In the genomic region with DNA sequence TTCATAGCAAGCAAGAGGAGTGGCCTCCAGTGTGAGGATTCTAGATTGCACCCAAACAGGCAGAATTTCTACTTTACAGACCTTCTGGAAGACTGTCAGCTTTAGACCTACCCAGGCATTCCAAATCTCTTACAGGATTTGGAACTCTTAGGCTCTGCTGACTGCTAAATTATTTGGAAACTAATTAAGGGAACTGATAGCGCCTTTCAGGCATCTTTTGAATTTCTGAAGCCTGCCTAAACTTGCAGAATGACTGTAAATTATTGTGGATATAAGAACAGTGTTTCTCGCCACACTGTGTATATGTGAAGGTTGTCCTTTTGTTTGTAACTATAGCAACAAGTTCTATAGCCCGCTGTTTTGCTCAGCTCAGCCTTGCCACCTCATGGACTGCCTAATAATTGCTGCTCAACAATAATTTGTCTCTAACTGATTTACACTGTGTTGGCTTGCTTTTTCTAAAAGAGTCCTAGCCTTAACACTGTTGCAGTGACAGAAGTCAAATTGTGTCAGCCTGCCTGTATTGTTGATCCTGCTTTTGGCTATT, we compare ENCODE assay signal across 10 cellular contexts. TPM values are rescaled to one million over a fixed set of nuclear protein-coding genes. Genes with fewer than 3 reads are reported as not detected.
A peak's percentile ranks its signal among the peaks of the same experiment; 100 is the strongest.
DNase-seq lines count a peak whose midpoint lies in the region; ATAC-seq and TF ChIP-seq lines count a peak whose summit lies in the region.
"Not testable (repeated sequence)": the region's sequence is repeated elsewhere in the genome, so short reads cannot be mapped to it uniquely, and the experiment has no call there.
"Had no signal": no experiment of that assay in that cellular context is flagged by ENCODE, and none has a peak within 500 bp of the region (broad histone marks: within the 10 kb centered on the region; RNA-seq: fewer than 3 reads in every experiment).

No MANE protein-coding gene starts in this region.

- not testable (repeated sequence) for H3K27me3 ChIP-seq in IMR-90 (ENCODE audit: control insufficient read depth, insufficient read depth, low read length)

- H3K4ac ChIP-seq in IMR-90 (ENCODE audit: low read depth, low read length): peak overlapping the region; percentile 46; the same call in 1 of the 2 replicates

- intact Hi-C loops in IMR-90 (cut with micrococcal nuclease): not testable (repeated sequence)

- peak overlapping the region; percentile 66; the same call in 1 of the 2 replicates for H3K23ac ChIP-seq in IMR-90 (ENCODE audit: low read depth, low read length)

- ATAC-seq in GM19043 (IDR thresholded peaks at IDR 0.05; ENCODE audit: low read depth, unreplicated experiment) (peak; percentile 43), GM21825 (IDR thresholded peaks at IDR 0.05; ENCODE audit: unreplicated experiment) (peak; percentile 54), HG03097 (IDR thresholded peaks at IDR 0.05; ENCODE audit: low FRiP score, unreplicated experiment) (peak; percentile 33), IMR-90 (ENCODE audit: low read depth) (peak; percentile 47)
- ATAC-seq in activated CD4-positive, CD25-positive, alpha-beta regulatory T cell treated with anti-CD3 and anti-CD28 coated beads, Interleukin-2, amount 50 U/mL, for 24 hours: peak; percentile 54 to 55

- peak overlapping the region; percentile 32; the same call in 1 of the 2 replicates for H3K27ac ChIP-seq in IMR-90 (ENCODE audit: insufficient read depth, low read length)

- H4K5ac ChIP-seq in IMR-90 (ENCODE audit: low read depth, low read length): not testable (repeated sequence)

- not testable (repeated sequence) for H3K4me2 ChIP-seq in IMR-90 (ENCODE audit: low read depth, low read length)

- not testable (repeated sequence) for TF ChIP-seq CTCF in IMR-90 (conservative IDR thresholded peaks at IDR 0.05; ENCODE audit: low read depth, low read length)
- TF ChIP-seq CTCF in epithelial cell of esophagus (IDR thresholded peaks at IDR 0.05; ENCODE audit: insufficient read depth, low read depth, low read length, missing control alignments): peak; percentile 23

- not testable (repeated sequence) for H3K18ac ChIP-seq in IMR-90 (ENCODE audit: low read depth, low read length)

- H3K56ac ChIP-seq in IMR-90 (ENCODE audit: extremely low read depth, insufficient read depth, low read length): not testable (repeated sequence)

- no CpG with 5 or more reads among the region's 3 CpGs for WGBS in IMR-90 (ENCODE audit: extremely low coverage in 2 of 2, insufficient read length in 1 of 2), 2 experiments

- H2AK5ac ChIP-seq in IMR-90 (ENCODE audit: low read depth, low read length): peak overlapping the region; percentile 70; the same call in 1 of the 2 replicates

- H3K36me3 ChIP-seq in IMR-90 (ENCODE audit: control insufficient read depth, insufficient read depth, low read length): not testable (repeated sequence)

- not testable (repeated sequence) for BruUV-seq in IMR-90 (replicated peaks; lab: Mats Ljungman, UMichigan)

- TF ChIP-seq POLR2A in IMR-90 (IDR thresholded peaks at IDR 0.05; ENCODE audit: low read depth, low read length): not testable (repeated sequence)

- H2BK120ac ChIP-seq in IMR-90 (ENCODE audit: low read depth, low read length): peak overlapping the region; percentile 62

- H4K20me1 ChIP-seq in IMR-90 (ENCODE audit: insufficient read depth, low read length): not testable (repeated sequence)

- TF ChIP-seq RAD21 in IMR-90 (IDR thresholded peaks at IDR 0.05; ENCODE audit: low read length): not testable (repeated sequence)

- H3K9me1 ChIP-seq in IMR-90 (ENCODE audit: insufficient read depth, low read length): not testable (repeated sequence)

- not testable (repeated sequence) for H2BK15ac ChIP-seq in IMR-90 (ENCODE audit: low read depth, low read length)

- H2AK9ac ChIP-seq in IMR-90 (replicated peaks; ENCODE audit: low read depth, low read length, poor library complexity): not testable (repeated sequence)

- H3K14ac ChIP-seq in IMR-90 (replicated peaks; ENCODE audit: low read depth, low read length): not testable (repeated sequence)

- not testable (repeated sequence) for H2BK5ac ChIP-seq in IMR-90 (ENCODE audit: low read depth, low read length, poor library complexity, severe bottlenecking)

- peaks cover 10% of the 10 kb centered on the region for H3K4me1 ChIP-seq in IMR-90 (ENCODE audit: control insufficient read depth, insufficient read depth, low read length)

- dilution Hi-C loops in IMR-90 (cut with HindIII; ENCODE audit: low sequenced_read_pairs, unreplicated experiment): not testable (repeated sequence)

- peak overlapping the region; percentile 55; the same call in 1 of the 2 replicates for H4K91ac ChIP-seq in IMR-90 (ENCODE audit: insufficient read depth, low read depth, low read length)

- not testable (repeated sequence) for H3K79me1 ChIP-seq in IMR-90 (ENCODE audit: low read depth in 1 of 2, low read length in 2 of 2)

- in situ Hi-C loops in IMR-90 (cut with MboI; ENCODE audit: low sequenced_read_pairs): not testable (repeated sequence)

- not testable (repeated sequence) for H3K4me3 ChIP-seq in IMR-90 (ENCODE audit: insufficient read depth, low read depth, low read length); epithelial cell of esophagus (ENCODE audit: low read length)

- H2BK20ac ChIP-seq in IMR-90 (ENCODE audit: low read depth, low read length): peak overlapping the region; percentile 80

- 0 out of 4 replicates have a peak overlapping the region, but pooled peaks of 1 of the 2 experiments have one; percentile 40 for H4K8ac ChIP-seq in IMR-90 (ENCODE audit: low read depth in 2 of 2, low read length in 2 of 2)

- DNase-seq in CD1c-positive myeloid dendritic cell (ENCODE audit: extremely low spot score): peak; percentile 74
- DNase-seq in IMR-90: not testable (repeated sequence)
- peak; percentile 66 for DNase-seq in epithelial cell of esophagus (ENCODE audit: low read depth)
- DNase-seq in retina: peak; percentile 1

- H3K9me3 ChIP-seq in IMR-90 (ENCODE audit: control insufficient read depth, insufficient read depth, low read length): not testable (repeated sequence)

- not testable (repeated sequence) for H2AFZ ChIP-seq in IMR-90 (replicated peaks; ENCODE audit: low read length, poor library complexity)

- POLR2A ChIA-PET in IMR-90 (lab: Charles Lee; ENCODE audit: unreplicated experiment): not testable (repeated sequence)

- H3K9ac ChIP-seq in IMR-90 (ENCODE audit: low read depth, low read length): not testable (repeated sequence)

- CTCF ChIA-PET in IMR-90 (lab: Yijun Ruan, JAX): not testable (repeated sequence)

RNA-seq across cellular contexts. Expression of a gene that starts 32.6 kb away (rescaled TPM):
- total RNA-seq in IMR-90 (2012; rRNA removed): 0.54 and 0.83 TPM in 2 replicates
- polyA plus RNA-seq in IMR-90 (2012; rRNA removed): 1.0 and 1.7 TPM in 2 replicates
- polyA plus RNA-seq in IMR-90 (2012; cell fraction: cytosol; rRNA removed): 0.22 and 0.64 TPM in 2 replicates
- polyA plus RNA-seq in IMR-90 (2012; cell fraction: nucleus; rRNA removed; ENCODE audit: low replicate concordance): 2.2 and 22.8 TPM in 2 replicates

RNA-seq across cellular contexts. Expression of a gene that starts 44.6 kb away (rescaled TPM):
- total RNA-seq in IMR-90 (2012; rRNA removed): 0.56 and 1.3 TPM in 2 replicates
- 0.32 and 0.47 TPM in 2 replicates for polyA plus RNA-seq in IMR-90 (2012; rRNA removed)
- 0.16 and 0.18 TPM in 2 replicates for polyA plus RNA-seq in IMR-90 (2012; cell fraction: cytosol; rRNA removed)
- 0.10 TPM in 1 of 2 replicates, not detected in the other for polyA plus RNA-seq in IMR-90 (2012; cell fraction: nucleus; rRNA removed; ENCODE audit: low replicate concordance)
- total RNA-seq: A673, astrocyte had no signal
